In genomic region chr19:48740705-48741030, GRCh38 we compare ENCODE assay signal across 1 cellular context.
TF ChIP-seq lines count a peak whose summit lies in the region.

No MANE protein-coding gene starts in this region.

TF ChIP-seq in IMR-90, 13 proteins besides CTCF, POLR2A, EP300 and RAD21:
- TF ChIP-seq MAZ (IDR thresholded peaks at IDR 0.05; ENCODE audit: borderline replicate concordance, low read depth, low read length), result no peak
